In the genomic region with DNA sequence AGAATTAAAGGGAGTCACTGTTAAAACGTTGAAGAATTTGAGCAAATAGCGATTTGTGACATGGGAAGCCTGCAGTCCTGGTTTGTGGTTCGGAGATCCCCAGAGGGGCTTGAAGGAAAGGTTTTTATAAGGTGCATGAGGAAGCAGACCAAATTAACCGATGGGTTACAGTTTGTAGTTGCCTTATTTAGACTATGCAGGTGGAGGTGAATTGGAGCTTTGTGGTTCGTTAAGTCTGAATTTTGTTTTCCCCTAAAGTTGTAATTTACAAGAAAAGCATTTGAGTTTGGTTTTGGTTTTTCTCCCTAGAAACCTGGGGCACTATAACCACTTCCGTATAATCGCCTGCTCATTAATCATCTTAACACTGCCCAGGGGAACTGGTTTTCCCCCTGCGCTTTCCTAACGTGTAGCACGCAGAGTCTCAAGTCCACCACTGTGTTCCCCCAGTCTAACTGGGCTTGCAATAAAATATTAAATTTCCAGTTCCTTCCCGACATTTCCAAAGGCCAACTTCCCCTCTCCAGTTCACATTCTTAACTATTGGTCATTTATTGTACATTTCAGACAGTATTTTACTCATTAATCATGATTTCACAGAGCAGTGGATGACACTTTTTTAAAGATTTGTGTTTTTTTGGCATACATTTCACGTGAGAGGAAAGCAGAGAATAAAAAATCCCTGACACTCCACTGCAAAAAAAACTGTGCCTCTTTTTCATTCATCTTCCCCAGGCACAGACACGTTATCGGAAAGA, we compare ENCODE assay signal across 1 cellular context.
TF ChIP-seq lines count a peak whose summit lies in the region.

No MANE protein-coding gene starts in this region.

TF ChIP-seq in K562, 482 proteins besides CTCF, POLR2A, EP300 and RAD21 (continued from another document and continues in another):
- TF ChIP-seq, protein P1, sequence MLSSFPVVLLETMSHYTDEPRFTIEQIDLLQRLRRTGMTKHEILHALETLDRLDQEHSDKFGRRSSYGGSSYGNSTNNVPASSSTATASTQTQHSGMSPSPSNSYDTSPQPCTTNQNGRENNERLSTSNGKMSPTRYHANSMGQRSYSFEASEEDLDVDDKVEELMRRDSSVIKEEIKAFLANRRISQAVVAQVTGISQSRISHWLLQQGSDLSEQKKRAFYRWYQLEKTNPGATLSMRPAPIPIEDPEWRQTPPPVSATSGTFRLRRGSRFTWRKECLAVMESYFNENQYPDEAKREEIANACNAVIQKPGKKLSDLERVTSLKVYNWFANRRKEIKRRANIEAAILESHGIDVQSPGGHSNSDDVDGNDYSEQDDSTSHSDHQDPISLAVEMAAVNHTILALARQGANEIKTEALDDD (IDR thresholded peaks at IDR 0.05), result 0 out of 2 replicates have a peak, but pooled peaks have one; percentile 34
- no peak for TF ChIP-seq NR1H2 (CRISPR knock-in tag; IDR thresholded peaks at IDR 0.05)
- TF ChIP-seq, protein P2, sequence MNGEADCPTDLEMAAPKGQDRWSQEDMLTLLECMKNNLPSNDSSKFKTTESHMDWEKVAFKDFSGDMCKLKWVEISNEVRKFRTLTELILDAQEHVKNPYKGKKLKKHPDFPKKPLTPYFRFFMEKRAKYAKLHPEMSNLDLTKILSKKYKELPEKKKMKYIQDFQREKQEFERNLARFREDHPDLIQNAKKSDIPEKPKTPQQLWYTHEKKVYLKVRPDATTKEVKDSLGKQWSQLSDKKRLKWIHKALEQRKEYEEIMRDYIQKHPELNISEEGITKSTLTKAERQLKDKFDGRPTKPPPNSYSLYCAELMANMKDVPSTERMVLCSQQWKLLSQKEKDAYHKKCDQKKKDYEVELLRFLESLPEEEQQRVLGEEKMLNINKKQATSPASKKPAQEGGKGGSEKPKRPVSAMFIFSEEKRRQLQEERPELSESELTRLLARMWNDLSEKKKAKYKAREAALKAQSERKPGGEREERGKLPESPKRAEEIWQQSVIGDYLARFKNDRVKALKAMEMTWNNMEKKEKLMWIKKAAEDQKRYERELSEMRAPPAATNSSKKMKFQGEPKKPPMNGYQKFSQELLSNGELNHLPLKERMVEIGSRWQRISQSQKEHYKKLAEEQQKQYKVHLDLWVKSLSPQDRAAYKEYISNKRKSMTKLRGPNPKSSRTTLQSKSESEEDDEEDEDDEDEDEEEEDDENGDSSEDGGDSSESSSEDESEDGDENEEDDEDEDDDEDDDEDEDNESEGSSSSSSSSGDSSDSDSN (IDR thresholded peaks at IDR 0.05; ENCODE audit: borderline replicate concordance in 1 of 2, low read depth in 2 of 2, low read length in 2 of 2), result no peak
- no peak for TF ChIP-seq NFE2L1 (tag; IDR thresholded peaks at IDR 0.05; ENCODE audit: borderline replicate concordance, low read depth)
- no peak for TF ChIP-seq BACH1 (tag; IDR thresholded peaks at IDR 0.05)
- TF ChIP-seq LEF1 (IDR thresholded peaks at IDR 0.05), result no peak
- TF ChIP-seq, protein P3, sequence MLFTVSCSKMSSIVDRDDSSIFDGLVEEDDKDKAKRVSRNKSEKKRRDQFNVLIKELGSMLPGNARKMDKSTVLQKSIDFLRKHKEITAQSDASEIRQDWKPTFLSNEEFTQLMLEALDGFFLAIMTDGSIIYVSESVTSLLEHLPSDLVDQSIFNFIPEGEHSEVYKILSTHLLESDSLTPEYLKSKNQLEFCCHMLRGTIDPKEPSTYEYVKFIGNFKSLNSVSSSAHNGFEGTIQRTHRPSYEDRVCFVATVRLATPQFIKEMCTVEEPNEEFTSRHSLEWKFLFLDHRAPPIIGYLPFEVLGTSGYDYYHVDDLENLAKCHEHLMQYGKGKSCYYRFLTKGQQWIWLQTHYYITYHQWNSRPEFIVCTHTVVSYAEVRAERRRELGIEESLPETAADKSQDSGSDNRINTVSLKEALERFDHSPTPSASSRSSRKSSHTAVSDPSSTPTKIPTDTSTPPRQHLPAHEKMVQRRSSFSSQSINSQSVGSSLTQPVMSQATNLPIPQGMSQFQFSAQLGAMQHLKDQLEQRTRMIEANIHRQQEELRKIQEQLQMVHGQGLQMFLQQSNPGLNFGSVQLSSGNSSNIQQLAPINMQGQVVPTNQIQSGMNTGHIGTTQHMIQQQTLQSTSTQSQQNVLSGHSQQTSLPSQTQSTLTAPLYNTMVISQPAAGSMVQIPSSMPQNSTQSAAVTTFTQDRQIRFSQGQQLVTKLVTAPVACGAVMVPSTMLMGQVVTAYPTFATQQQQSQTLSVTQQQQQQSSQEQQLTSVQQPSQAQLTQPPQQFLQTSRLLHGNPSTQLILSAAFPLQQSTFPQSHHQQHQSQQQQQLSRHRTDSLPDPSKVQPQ (CRISPR knock-in tag; IDR thresholded peaks at IDR 0.05; ENCODE audit: borderline replicate concordance), result no peak
- TF ChIP-seq HDAC2 (IDR thresholded peaks at IDR 0.05), result no peak
- no peak for TF ChIP-seq EZH2 (IDR thresholded peaks at IDR 0.05; ENCODE audit: borderline replicate concordance, low read depth, low read length)
- no peak for TF ChIP-seq CBFA2T3 (IDR thresholded peaks at IDR 0.05)
- TF ChIP-seq, protein P4, sequence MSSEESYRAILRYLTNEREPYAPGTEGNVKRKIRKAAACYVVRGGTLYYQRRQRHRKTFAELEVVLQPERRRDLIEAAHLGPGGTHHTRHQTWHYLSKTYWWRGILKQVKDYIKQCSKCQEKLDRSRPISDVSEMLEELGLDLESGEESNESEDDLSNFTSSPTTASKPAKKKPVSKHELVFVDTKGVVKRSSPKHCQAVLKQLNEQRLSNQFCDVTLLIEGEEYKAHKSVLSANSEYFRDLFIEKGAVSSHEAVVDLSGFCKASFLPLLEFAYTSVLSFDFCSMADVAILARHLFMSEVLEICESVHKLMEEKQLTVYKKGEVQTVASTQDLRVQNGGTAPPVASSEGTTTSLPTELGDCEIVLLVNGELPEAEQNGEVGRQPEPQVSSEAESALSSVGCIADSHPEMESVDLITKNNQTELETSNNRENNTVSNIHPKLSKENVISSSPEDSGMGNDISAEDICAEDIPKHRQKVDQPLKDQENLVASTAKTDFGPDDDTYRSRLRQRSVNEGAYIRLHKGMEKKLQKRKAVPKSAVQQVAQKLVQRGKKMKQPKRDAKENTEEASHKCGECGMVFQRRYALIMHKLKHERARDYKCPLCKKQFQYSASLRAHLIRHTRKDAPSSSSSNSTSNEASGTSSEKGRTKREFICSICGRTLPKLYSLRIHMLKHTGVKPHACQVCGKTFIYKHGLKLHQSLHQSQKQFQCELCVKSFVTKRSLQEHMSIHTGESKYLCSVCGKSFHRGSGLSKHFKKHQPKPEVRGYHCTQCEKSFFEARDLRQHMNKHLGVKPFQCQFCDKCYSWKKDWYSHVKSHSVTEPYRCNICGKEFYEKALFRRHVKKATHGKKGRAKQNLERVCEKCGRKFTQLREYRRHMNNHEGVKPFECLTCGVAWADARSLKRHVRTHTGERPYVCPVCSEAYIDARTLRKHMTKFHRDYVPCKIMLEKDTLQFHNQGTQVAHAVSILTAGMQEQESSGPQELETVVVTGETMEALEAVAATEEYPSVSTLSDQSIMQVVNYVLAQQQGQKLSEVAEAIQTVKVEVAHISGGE (CRISPR knock-in tag; IDR thresholded peaks at IDR 0.05), result no peak
- TF ChIP-seq, protein P5, sequence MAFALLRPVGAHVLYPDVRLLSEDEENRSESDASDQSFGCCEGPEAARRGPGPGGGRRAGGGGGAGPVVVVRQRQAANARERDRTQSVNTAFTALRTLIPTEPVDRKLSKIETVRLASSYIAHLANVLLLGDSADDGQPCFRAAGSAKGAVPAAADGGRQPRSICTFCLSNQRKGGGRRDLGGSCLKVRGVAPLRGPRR (CRISPR knock-in tag; IDR thresholded peaks at IDR 0.05), result no peak
- no peak for TF ChIP-seq SIX5 (IDR thresholded peaks at IDR 0.05; ENCODE audit: borderline replicate concordance in 1 of 2, insufficient read depth in 1 of 2, low read depth in 1 of 2, low read length in 2 of 2)
- TF ChIP-seq, protein P6, sequence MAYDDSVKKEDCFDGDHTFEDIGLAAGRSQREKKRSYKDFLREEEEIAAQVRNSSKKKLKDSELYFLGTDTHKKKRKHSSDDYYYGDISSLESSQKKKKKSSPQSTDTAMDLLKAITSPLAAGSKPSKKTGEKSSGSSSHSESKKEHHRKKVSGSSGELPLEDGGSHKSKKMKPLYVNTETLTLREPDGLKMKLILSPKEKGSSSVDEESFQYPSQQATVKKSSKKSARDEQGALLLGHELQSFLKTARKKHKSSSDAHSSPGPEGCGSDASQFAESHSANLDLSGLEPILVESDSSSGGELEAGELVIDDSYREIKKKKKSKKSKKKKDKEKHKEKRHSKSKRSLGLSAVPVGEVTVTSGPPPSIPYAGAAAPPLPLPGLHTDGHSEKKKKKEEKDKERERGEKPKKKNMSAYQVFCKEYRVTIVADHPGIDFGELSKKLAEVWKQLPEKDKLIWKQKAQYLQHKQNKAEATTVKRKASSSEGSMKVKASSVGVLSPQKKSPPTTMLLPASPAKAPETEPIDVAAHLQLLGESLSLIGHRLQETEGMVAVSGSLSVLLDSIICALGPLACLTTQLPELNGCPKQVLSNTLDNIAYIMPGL (CRISPR knock-in tag; IDR thresholded peaks at IDR 0.05), result no peak
- TF ChIP-seq ZNF699 (CRISPR knock-in tag; IDR thresholded peaks at IDR 0.05; ENCODE audit: insufficient replicate concordance), result no peak
- TF ChIP-seq BCOR (IDR thresholded peaks at IDR 0.05), result no peak
- TF ChIP-seq, protein P7, sequence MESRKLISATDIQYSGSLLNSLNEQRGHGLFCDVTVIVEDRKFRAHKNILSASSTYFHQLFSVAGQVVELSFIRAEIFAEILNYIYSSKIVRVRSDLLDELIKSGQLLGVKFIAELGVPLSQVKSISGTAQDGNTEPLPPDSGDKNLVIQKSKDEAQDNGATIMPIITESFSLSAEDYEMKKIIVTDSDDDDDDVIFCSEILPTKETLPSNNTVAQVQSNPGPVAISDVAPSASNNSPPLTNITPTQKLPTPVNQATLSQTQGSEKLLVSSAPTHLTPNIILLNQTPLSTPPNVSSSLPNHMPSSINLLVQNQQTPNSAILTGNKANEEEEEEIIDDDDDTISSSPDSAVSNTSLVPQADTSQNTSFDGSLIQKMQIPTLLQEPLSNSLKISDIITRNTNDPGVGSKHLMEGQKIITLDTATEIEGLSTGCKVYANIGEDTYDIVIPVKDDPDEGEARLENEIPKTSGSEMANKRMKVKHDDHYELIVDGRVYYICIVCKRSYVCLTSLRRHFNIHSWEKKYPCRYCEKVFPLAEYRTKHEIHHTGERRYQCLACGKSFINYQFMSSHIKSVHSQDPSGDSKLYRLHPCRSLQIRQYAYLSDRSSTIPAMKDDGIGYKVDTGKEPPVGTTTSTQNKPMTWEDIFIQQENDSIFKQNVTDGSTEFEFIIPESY (CRISPR knock-in tag; IDR thresholded peaks at IDR 0.05), result no peak
- TF ChIP-seq, protein P8, sequence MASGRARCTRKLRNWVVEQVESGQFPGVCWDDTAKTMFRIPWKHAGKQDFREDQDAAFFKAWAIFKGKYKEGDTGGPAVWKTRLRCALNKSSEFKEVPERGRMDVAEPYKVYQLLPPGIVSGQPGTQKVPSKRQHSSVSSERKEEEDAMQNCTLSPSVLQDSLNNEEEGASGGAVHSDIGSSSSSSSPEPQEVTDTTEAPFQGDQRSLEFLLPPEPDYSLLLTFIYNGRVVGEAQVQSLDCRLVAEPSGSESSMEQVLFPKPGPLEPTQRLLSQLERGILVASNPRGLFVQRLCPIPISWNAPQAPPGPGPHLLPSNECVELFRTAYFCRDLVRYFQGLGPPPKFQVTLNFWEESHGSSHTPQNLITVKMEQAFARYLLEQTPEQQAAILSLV (tag; IDR thresholded peaks at IDR 0.05), result no peak
- TF ChIP-seq HDAC1 (IDR thresholded peaks at IDR 0.05), result no peak
- TF ChIP-seq NELFE (IDR thresholded peaks at IDR 0.05; ENCODE audit: insufficient read depth, insufficient read length), result no peak
- TF ChIP-seq ZNF324 (CRISPR knock-in tag; IDR thresholded peaks at IDR 0.05), result no peak
- no peak for TF ChIP-seq RBBP5 (IDR thresholded peaks at IDR 0.05; ENCODE audit: borderline replicate concordance, insufficient read depth, low read length, poor library complexity, severe bottlenecking)
- no peak for TF ChIP-seq MYNN (IDR thresholded peaks at IDR 0.05)
- TF ChIP-seq MYNN (CRISPR knock-in tag; IDR thresholded peaks at IDR 0.05), result no peak
- TF ChIP-seq MEIS2 (IDR thresholded peaks at IDR 0.05; ENCODE audit: partially characterized antibody), result peak; percentile 90
- no peak for TF ChIP-seq GABPB2 (CRISPR knock-in tag; conservative IDR thresholded peaks at IDR 0.05)
- TF ChIP-seq, protein P9, sequence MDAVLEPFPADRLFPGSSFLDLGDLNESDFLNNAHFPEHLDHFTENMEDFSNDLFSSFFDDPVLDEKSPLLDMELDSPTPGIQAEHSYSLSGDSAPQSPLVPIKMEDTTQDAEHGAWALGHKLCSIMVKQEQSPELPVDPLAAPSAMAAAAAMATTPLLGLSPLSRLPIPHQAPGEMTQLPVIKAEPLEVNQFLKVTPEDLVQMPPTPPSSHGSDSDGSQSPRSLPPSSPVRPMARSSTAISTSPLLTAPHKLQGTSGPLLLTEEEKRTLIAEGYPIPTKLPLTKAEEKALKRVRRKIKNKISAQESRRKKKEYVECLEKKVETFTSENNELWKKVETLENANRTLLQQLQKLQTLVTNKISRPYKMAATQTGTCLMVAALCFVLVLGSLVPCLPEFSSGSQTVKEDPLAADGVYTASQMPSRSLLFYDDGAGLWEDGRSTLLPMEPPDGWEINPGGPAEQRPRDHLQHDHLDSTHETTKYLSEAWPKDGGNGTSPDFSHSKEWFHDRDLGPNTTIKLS (IDR thresholded peaks at IDR 0.05; ENCODE audit: borderline replicate concordance, low read depth), result no peak
- TF ChIP-seq, protein P10, sequence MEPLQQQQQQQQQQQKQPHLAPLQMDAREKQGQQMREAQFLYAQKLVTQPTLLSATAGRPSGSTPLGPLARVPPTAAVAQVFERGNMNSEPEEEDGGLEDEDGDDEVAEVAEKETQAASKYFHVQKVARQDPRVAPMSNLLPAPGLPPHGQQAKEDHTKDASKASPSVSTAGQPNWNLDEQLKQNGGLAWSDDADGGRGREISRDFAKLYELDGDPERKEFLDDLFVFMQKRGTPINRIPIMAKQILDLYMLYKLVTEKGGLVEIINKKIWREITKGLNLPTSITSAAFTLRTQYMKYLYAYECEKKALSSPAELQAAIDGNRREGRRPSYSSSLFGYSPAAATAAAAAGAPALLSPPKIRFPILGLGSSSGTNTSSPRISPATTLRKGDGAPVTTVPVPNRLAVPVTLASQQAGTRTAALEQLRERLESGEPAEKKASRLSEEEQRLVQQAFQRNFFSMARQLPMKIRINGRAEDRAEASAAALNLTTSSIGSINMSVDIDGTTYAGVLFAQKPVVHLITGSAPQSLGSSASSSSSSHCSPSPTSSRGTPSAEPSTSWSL (CRISPR knock-in tag; IDR thresholded peaks at IDR 0.05; ENCODE audit: borderline replicate concordance), result no peak
- no peak for TF ChIP-seq ZNF707 (CRISPR knock-in tag; conservative IDR thresholded peaks at IDR 0.05)
- TF ChIP-seq HNRNPK (IDR thresholded peaks at IDR 0.05; ENCODE audit: low read depth, low read length, poor library complexity, severe bottlenecking), result no peak
- no peak for TF ChIP-seq NR2C2 (CRISPR knock-in tag; IDR thresholded peaks at IDR 0.05)
- 0 out of 2 replicates have a peak, but pooled peaks have one; percentile 10 for TF ChIP-seq NR2C2 (tag; IDR thresholded peaks at IDR 0.05)
- TF ChIP-seq TRIM24 (IDR thresholded peaks at IDR 0.05), result no peak
- TF ChIP-seq RBM17 (IDR thresholded peaks at IDR 0.05; ENCODE audit: borderline replicate concordance, low read depth, low read length), result no peak
- no peak for TF ChIP-seq MEF2D (tag; conservative IDR thresholded peaks at IDR 0.05; ENCODE audit: low read depth)
- TF ChIP-seq ZNF717 (CRISPR knock-in tag; IDR thresholded peaks at IDR 0.05), result no peak
- no peak for TF ChIP-seq FOXK2 (conservative IDR thresholded peaks at IDR 0.05 in 1 of 2, IDR thresholded peaks at IDR 0.05 in 1 of 2; ENCODE audit: low read depth in 2 of 2)
